16 cellular contexts compared by ENCODE assay signal in genomic region chr17:57481901-57482300, GRCh38.
DNase-seq lines count a peak whose midpoint lies in the region; ATAC-seq, FAIRE-seq and TF ChIP-seq lines count a peak whose summit lies in the region.
"Had no signal": no experiment of that assay in that cellular context is flagged by ENCODE, and none has a peak within 500 bp of the region (broad histone marks: within the 10 kb centered on the region; RNA-seq: fewer than 3 reads in every experiment).

No MANE protein-coding gene starts in this region.

- H3K27me3 ChIP-seq in brain microvascular endothelial cell (replicated peaks), result no peaks in the 10 kb centered on the region
- H3K27me3 ChIP-seq: BE2C, upper lobe of left lung had no signal

- POLR2A ChIA-PET in A549 (lab: Yijun Ruan, JAX), result no interaction called here

- in situ Hi-C loops in brain microvascular endothelial cell (cut with HindIII; ENCODE audit: low pct_ligation_motif_present, low sequenced_read_pairs), result no loop called here

- H3K36me3 ChIP-seq in brain microvascular endothelial cell (replicated peaks), result no peaks in the 10 kb centered on the region
- H3K36me3 ChIP-seq: BE2C, upper lobe of left lung had no signal

- H3K9me3 ChIP-seq in A549, result no peaks in the 10 kb centered on the region
- H3K9me3 ChIP-seq: BE2C, upper lobe of left lung had no signal

- H3K9me3 Mint-ChIP-seq in mesothelial cell of epicardium, result no peaks in the 10 kb centered on the region
- no peaks in the 10 kb centered on the region for H3K9me3 Mint-ChIP-seq in activated T-cell treated with anti-CD3 and anti-CD28 coated beads, Interleukin-2, amount 50 U/mL, for 72 hours
- H3K9me3 Mint-ChIP-seq: activated naive CD4-positive, alpha-beta T cell treated with anti-CD3 and anti-CD28 coated beads for 36 hours; memory B cell had no signal

- TF ChIP-seq RAD21 in A549 (conservative IDR thresholded peaks at IDR 0.05 in 1 of 2, IDR thresholded peaks at IDR 0.05 in 1 of 2), result no peak

- H3K27me3 Mint-ChIP-seq in mesothelial cell of epicardium (ENCODE audit: low read depth), result no peaks in the 10 kb centered on the region
- H3K27me3 Mint-ChIP-seq in activated T-cell treated with anti-CD3 and anti-CD28 coated beads, Interleukin-2, amount 50 U/mL, for 72 hours (ENCODE audit: low read depth), result no peaks in the 10 kb centered on the region
- H3K27me3 Mint-ChIP-seq: memory B cell had no signal

- H3K4me3 Mint-ChIP-seq in mesothelial cell of epicardium, result no peak overlapping the region
- no peak overlapping the region for H3K4me3 Mint-ChIP-seq in activated T-cell treated with anti-CD3 and anti-CD28 coated beads, Interleukin-2, amount 50 U/mL, for 72 hours
- H3K4me3 Mint-ChIP-seq: activated naive CD4-positive, alpha-beta T cell treated with anti-CD3 and anti-CD28 coated beads for 36 hours; memory B cell had no signal

- 80% methylated on average over 6 of the region's 6 CpGs for WGBS in A549 (ENCODE audit: missing lambda C conversion rate)

- no peak overlapping the region for H3K27ac ChIP-seq in A549
- H3K27ac ChIP-seq in brain microvascular endothelial cell, result peak overlapping the region; percentile 85
- H3K27ac ChIP-seq: epithelial cell of prostate, PC-9, upper lobe of left lung had no signal

- H3K4me1 ChIP-seq in A549, result peaks cover 26% of the 10 kb centered on the region

- TF ChIP-seq POLR2A in A549 (IDR thresholded peaks at IDR 0.05; ENCODE audit: low read length), result no peak

- CTCF ChIA-PET in A549 (lab: Yijun Ruan, JAX), result interaction anchor here (0.9 to 1.3 kb wide), 5 partner anchors 10 to 266 kb away, joined by 3 read pairs; no protein-coding TSS in a partner anchor

- no peak overlapping the region for H3K4me3 ChIP-seq in A549
- H3K4me3 ChIP-seq in brain microvascular endothelial cell (ENCODE audit: low read depth, low read length), result no peak overlapping the region
- H3K4me3 ChIP-seq: GM12878, PC-9, upper lobe of left lung had no signal

- peak overlapping the region; percentile 12; the same call in 2 of the 3 replicates for H3K4me2 ChIP-seq in A549
- H3K4me2 ChIP-seq: PC-9 had no signal

- DNase-seq in A549 (ENCODE audit: low read depth in 1 of 2, low spot score in 1 of 2) (peak in 1 of 2 experiments; percentile 52), HS-27A (ENCODE audit: low read depth) (peak; percentile 76), brain microvascular endothelial cell (peak; percentile 99), mesothelial cell of epicardium (ENCODE audit: low spot score in 2 of 2, unreplicated experiment in 2 of 2) (peak in 1 of 2 experiments; percentile 28), activated T-cell treated with anti-CD3 and anti-CD28 coated beads for 4 hours (no peak)
- DNase-seq in activated T-cell treated with anti-CD3 and anti-CD28 coated beads, Interleukin-2, amount 50 U/mL, for 72 hours, result no peak
- DNase-seq in stimulated activated CD8-positive, alpha-beta memory T cell treated with anti-CD3 and anti-CD28 coated beads, Interleukin-4, amount 100 ng/mL, for 48 hours, result no peak
- DNase-seq: activated CD4-positive, alpha-beta T cell treated with anti-CD3 and anti-CD28 coated beads for 1 hour; activated naive CD4-positive, alpha-beta T cell treated with anti-CD3 and anti-CD28 coated beads for 36 hours; BE2C; upper lobe of left lung had no signal

- ATAC-seq in A549 (peak; percentile 57 to 79), GM21528 (IDR thresholded peaks at IDR 0.05; ENCODE audit: low FRiP score, unreplicated experiment) (no peak)
- ATAC-seq in activated T-cell treated with anti-CD3 and anti-CD28 coated beads, Interleukin-2, amount 50 U/mL, for 72 hours (replicated peaks in 1 of 2), result no peak
- ATAC-seq: GM12878 had no signal

- TF ChIP-seq CTCF in A549 (IDR thresholded peaks at IDR 0.05) (no peak), brain microvascular endothelial cell (IDR thresholded peaks at IDR 0.05; ENCODE audit: low read depth, low read length, missing control alignments) (no peak), mesothelial cell of epicardium (IDR thresholded peaks at IDR 0.05; ENCODE audit: unreplicated experiment) (no peak)

- peaks cover 79% of the 10 kb centered on the region for H3K4me1 Mint-ChIP-seq in mesothelial cell of epicardium
- H3K4me1 Mint-ChIP-seq in activated T-cell treated with anti-CD3 and anti-CD28 coated beads, Interleukin-2, amount 50 U/mL, for 72 hours (ENCODE audit: low read depth), result peaks cover 65% of the 10 kb centered on the region

- peak overlapping the region; percentile 53 for H3K27ac Mint-ChIP-seq in mesothelial cell of epicardium
- no peak overlapping the region for H3K27ac Mint-ChIP-seq in activated T-cell treated with anti-CD3 and anti-CD28 coated beads, Interleukin-2, amount 50 U/mL, for 72 hours
- H3K27ac Mint-ChIP-seq: activated naive CD4-positive, alpha-beta T cell treated with anti-CD3 and anti-CD28 coated beads for 36 hours had no signal

- no peaks in the 10 kb centered on the region for H3K36me3 Mint-ChIP-seq in mesothelial cell of epicardium
- peaks cover 1 to 2% of the 10 kb centered on the region in 2 donors for H3K36me3 Mint-ChIP-seq in activated T-cell treated with anti-CD3 and anti-CD28 coated beads, Interleukin-2, amount 50 U/mL, for 72 hours (ENCODE audit: insufficient read depth in 2 of 2)

- TF ChIP-seq EP300 in A549 (IDR thresholded peaks at IDR 0.05), result no peak

- FAIRE-seq in A549 (lab: Jason Lieb, UNC), result no peak
- FAIRE-seq: GM12878 had no signal

TF ChIP-seq in A549, 52 proteins besides CTCF, POLR2A, EP300 and RAD21:
- TF ChIP-seq NFE2L2 (conservative IDR thresholded peaks at IDR 0.05; ENCODE audit: low read length), result no peak
- no peak for TF ChIP-seq MAZ (IDR thresholded peaks at IDR 0.05; ENCODE audit: borderline replicate concordance, low read depth, low read length)
- TF ChIP-seq HEYL (CRISPR knock-in tag; IDR thresholded peaks at IDR 0.05), result no peak
- TF ChIP-seq HOXA7 (CRISPR knock-in tag; IDR thresholded peaks at IDR 0.05), result no peak
- no peak for TF ChIP-seq HES2 (IDR thresholded peaks at IDR 0.05)
- TF ChIP-seq KDM5A (IDR thresholded peaks at IDR 0.05), result no peak
- no peak for TF ChIP-seq HOXB13 (CRISPR knock-in tag; IDR thresholded peaks at IDR 0.05; ENCODE audit: low read depth)
- no peak for TF ChIP-seq NPAS2 (CRISPR knock-in tag; IDR thresholded peaks at IDR 0.05; ENCODE audit: borderline replicate concordance)
- no peak for TF ChIP-seq MYC (IDR thresholded peaks at IDR 0.05; ENCODE audit: borderline replicate concordance, low read length)
- no peak for TF ChIP-seq USF2 (IDR thresholded peaks at IDR 0.05)
- TF ChIP-seq FOXS1 (CRISPR knock-in tag; IDR thresholded peaks at IDR 0.05), result no peak
- TF ChIP-seq SREBF2 (IDR thresholded peaks at IDR 0.05), result no peak

Comparison
In these comparisons a context has a peak if more than half of its experiments do, and no peak if none do; other contexts are left out.
1. ATAC-seq: peak in A549 (2 of 2); none in activated T-cell treated with anti-CD3 and anti-CD28 coated beads, Interleukin-2, amount 50 U/mL, for 72 hours (0 of 2) and GM21528 (single experiment).
2. DNase-seq: peak in HS-27A (single experiment) and brain microvascular endothelial cell (single experiment); none in activated T-cell treated with anti-CD3 and anti-CD28 coated beads for 4 hours (single experiment), activated T-cell treated with anti-CD3 and anti-CD28 coated beads, Interleukin-2, amount 50 U/mL, for 72 hours (0 of 2) and stimulated activated CD8-positive, alpha-beta memory T cell treated with anti-CD3 and anti-CD28 coated beads, Interleukin-4, amount 100 ng/mL, for 48 hours (single experiment).